ENCODE assay signal across 21 cellular contexts in genomic region chr2:71687412-71687811, GRCh38.
"Had no signal": no experiment of that assay in that cellular context is flagged by ENCODE, and none has a peak within 500 bp of the region (broad histone marks: within the 10 kb centered on the region; RNA-seq: fewer than 3 reads in every experiment).

No MANE protein-coding gene starts in this region.

- DNase-seq: activated B cell treated with CpG ODN at 0.5 μM for 24 hours; activated CD4-positive, alpha-beta T cell treated with anti-CD3 and anti-CD28 coated beads for 36 hours; activated CD4-positive, alpha-beta T cell treated with anti-CD3 and anti-CD28 coated beads, Interleukin-2, amount 50 U/mL, for 4 hours; activated CD8-positive, alpha-beta memory T cell treated with anti-CD3 and anti-CD28 coated beads, Interleukin-2, amount 50 U/mL, for 48 hours; activated naive CD4-positive, alpha-beta T cell treated with anti-CD3 and anti-CD28 coated beads for 36 hours; activated naive CD8-positive, alpha-beta T cell treated with anti-CD3 and anti-CD28 coated beads, Interleukin-2, amount 50 U/mL, for 24 hours; activated T-cell treated with anti-CD3 and anti-CD28 coated beads, Interleukin-2, amount 50 U/mL, for 4 hours; body of pancreas; effector memory CD4-positive, alpha-beta T cell; hypothalamus; mucosa of descending colon; stimulated activated CD4-positive, alpha-beta T cell treated with anti-CD3 and anti-CD28 coated beads, Interleukin-1b, Interleukin-23, amount 100 ng/mL, for 48 hours; stomach; SW 1271; T-helper 17 cell; testis; trophoblast cell had no signal

- ATAC-seq: activated CD4-positive, alpha-beta T cell treated with anti-CD3 and anti-CD28 coated beads for 36 hours; activated naive CD8-positive, alpha-beta T cell treated with anti-CD3 and anti-CD28 coated beads, Interleukin-2, amount 50 U/mL, for 24 hours; activated T-cell treated with anti-CD3 and anti-CD28 coated beads, Interleukin-2, amount 50 U/mL, for 4 hours; body of pancreas; mucosa of descending colon; psoas muscle; T-helper 17 cell had no signal

- H3K9me3 Mint-ChIP-seq: activated B cell treated with CpG ODN at 0.5 μM for 24 hours; activated naive CD4-positive, alpha-beta T cell treated with anti-CD3 and anti-CD28 coated beads for 36 hours; activated naive CD8-positive, alpha-beta T cell treated with anti-CD3 and anti-CD28 coated beads, Interleukin-2, amount 50 U/mL, for 24 hours; activated T-cell treated with anti-CD3 and anti-CD28 coated beads, Interleukin-2, amount 50 U/mL, for 4 hours; activated T-helper 2 cell treated with anti-CD3 and anti-CD28 coated beads, Interferon-gamma antibody, Interleukin-2, Interleukin-4, amounts not matched to agents 10 μg/mL and 5 μg/mL and 100 μg/mL, durations not matched to agents 14 hours and 24 hours and 36 hours had no signal

- H3K36me3 Mint-ChIP-seq: memory B cell had no signal

- H3K27me3 Mint-ChIP-seq: activated B cell treated with CpG ODN at 0.5 μM for 24 hours; activated CD4-positive, alpha-beta T cell treated with anti-CD3 and anti-CD28 coated beads for 36 hours; activated naive CD8-positive, alpha-beta T cell treated with anti-CD3 and anti-CD28 coated beads, Interleukin-2, amount 50 U/mL, for 24 hours had no signal

- H3K4me3 Mint-ChIP-seq: activated B cell treated with CpG ODN at 0.5 μM for 24 hours; activated CD4-positive, alpha-beta T cell treated with anti-CD3 and anti-CD28 coated beads for 36 hours; activated naive CD4-positive, alpha-beta T cell treated with anti-CD3 and anti-CD28 coated beads for 36 hours; activated naive CD8-positive, alpha-beta T cell treated with anti-CD3 and anti-CD28 coated beads, Interleukin-2, amount 50 U/mL, for 24 hours; activated T-cell treated with anti-CD3 and anti-CD28 coated beads, Interleukin-2, amount 50 U/mL, for 4 hours; memory B cell; neural crest cell; T-helper 17 cell had no signal

- H3K4me1 Mint-ChIP-seq: activated B cell treated with CpG ODN at 0.5 μM for 24 hours; activated CD4-positive, alpha-beta T cell treated with anti-CD3 and anti-CD28 coated beads for 36 hours; activated naive CD8-positive, alpha-beta T cell treated with anti-CD3 and anti-CD28 coated beads, Interleukin-2, amount 50 U/mL, for 24 hours; memory B cell had no signal

- H3K27ac Mint-ChIP-seq: activated B cell treated with CpG ODN at 0.5 μM for 24 hours; activated CD4-positive, alpha-beta T cell treated with anti-CD3 and anti-CD28 coated beads for 36 hours; activated naive CD4-positive, alpha-beta T cell treated with anti-CD3 and anti-CD28 coated beads for 36 hours; activated naive CD8-positive, alpha-beta T cell treated with anti-CD3 and anti-CD28 coated beads, Interleukin-2, amount 50 U/mL, for 24 hours; activated T-helper 2 cell treated with anti-CD3 and anti-CD28 coated beads, Interferon-gamma antibody, Interleukin-2, Interleukin-4, amounts not matched to agents 10 μg/mL and 5 μg/mL and 100 μg/mL, durations not matched to agents 14 hours and 24 hours and 36 hours; memory B cell; T-helper 17 cell had no signal
